Comparison of ENCODE assay signal across 8 cellular contexts in the genomic region with DNA sequence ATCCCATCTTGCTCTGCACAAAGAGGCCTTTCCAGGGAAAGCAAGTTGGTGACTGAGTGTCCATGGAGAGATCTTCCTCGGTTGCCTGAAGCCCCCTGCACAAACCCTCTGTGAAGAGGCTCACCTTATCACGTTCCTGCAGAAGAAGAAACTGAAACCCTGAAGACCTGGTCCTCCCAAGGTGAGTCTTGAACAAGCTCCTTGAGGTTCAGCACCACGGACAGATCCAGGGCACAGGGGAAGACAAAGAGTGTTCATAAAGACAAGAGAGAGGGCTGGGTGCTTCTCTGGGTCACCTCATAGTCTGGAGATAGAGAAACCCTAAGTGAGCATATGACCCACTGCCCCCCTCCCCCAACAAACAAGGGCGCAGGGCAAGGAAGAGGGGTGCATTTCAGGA. TPM values are rescaled to one million over a fixed set of nuclear protein-coding genes. Genes with fewer than 3 reads are reported as not detected.
DNase-seq lines count a peak whose midpoint lies in the region; ATAC-seq and TF ChIP-seq lines count a peak whose summit lies in the region.

No MANE protein-coding gene starts in this region.

- H3K9ac ChIP-seq in MM.1S (ENCODE audit: low read length) = no peak overlapping the region

- no peaks in the 10 kb centered on the region for H3K9me3 ChIP-seq in MM.1S (replicated peaks; ENCODE audit: insufficient read depth, low read length)

- no peak for TF ChIP-seq CTCF in MM.1S (IDR thresholded peaks at IDR 0.05; ENCODE audit: low read length)
- no peak for TF ChIP-seq CTCF in kidney epithelial cell (IDR thresholded peaks at IDR 0.05; ENCODE audit: insufficient read depth, low read length, poor library complexity, severe bottlenecking)

- DNase-seq in ELF-1 (ENCODE audit: low read depth, low spot score) = peak; percentile 46
- peak; percentile 78 for DNase-seq in MM.1S
- DNase-seq in activated T-helper 9 cell treated with anti-CD3 and anti-CD28 coated beads, Interleukin-2, amount 50 U/mL, for 16 hours (ENCODE audit: low read depth) = peak; percentile 6
- peak; percentile 18 for DNase-seq in kidney epithelial cell (ENCODE audit: low read depth)
- DNase-seq in nucleus accumbens (lab: John Stamatoyannopoulos, UW) = no peak

- H3K27ac ChIP-seq in MM.1S (ENCODE audit: low read length) = no peak overlapping the region

- no peak overlapping the region for H2AFZ ChIP-seq in MM.1S (ENCODE audit: low read length)

- no peaks in the 10 kb centered on the region for H3K79me2 ChIP-seq in MM.1S (ENCODE audit: low read length)

- H3F3A ChIP-seq in MM.1S (ENCODE audit: insufficient read depth, low read length) = no peaks in the 10 kb centered on the region

- ATAC-seq in HG02884 (IDR thresholded peaks at IDR 0.05; ENCODE audit: unreplicated experiment) (no peak), GM19035 (IDR thresholded peaks at IDR 0.05; ENCODE audit: unreplicated experiment) (no peak), GM19023 (IDR thresholded peaks at IDR 0.05; ENCODE audit: unreplicated experiment) (no peak)

- no peaks in the 10 kb centered on the region for H4K20me1 ChIP-seq in MM.1S (ENCODE audit: insufficient read depth, low read length)

- H3K36me3 ChIP-seq in MM.1S (replicated peaks; ENCODE audit: insufficient read depth, low read length) = no peaks in the 10 kb centered on the region
- no peaks in the 10 kb centered on the region for H3K36me3 ChIP-seq in kidney epithelial cell (ENCODE audit: control insufficient read depth, insufficient read depth, low read length)

- H3K4me1 ChIP-seq in MM.1S (ENCODE audit: low read length) = no peaks in the 10 kb centered on the region

- H3K9me2 ChIP-seq in MM.1S (replicated peaks; ENCODE audit: insufficient read depth, low read length) = no peaks in the 10 kb centered on the region

- peaks cover 24% of the 10 kb centered on the region for H3K27me3 ChIP-seq in MM.1S (replicated peaks; ENCODE audit: insufficient read depth, low read length)
- peaks cover 7% of the 10 kb centered on the region for H3K27me3 ChIP-seq in kidney epithelial cell (ENCODE audit: control insufficient read depth, insufficient read depth, low read length)

- no peak overlapping the region for H3K4me2 ChIP-seq in MM.1S (ENCODE audit: low read depth, low read length)

- no peak overlapping the region for H3K4me3 ChIP-seq in MM.1S (ENCODE audit: low read length)
- H3K4me3 ChIP-seq in kidney epithelial cell (ENCODE audit: low read depth, low read length) = no peak overlapping the region

RNA-seq across cellular contexts. Expression of gene TBC1D21, which starts 21.7 kb away (rescaled TPM):
- total RNA-seq in kidney epithelial cell = not detected in 2 replicates

Comparison
In these comparisons a context has a peak if more than half of its experiments do, and no peak if none do; other contexts are left out.
1. DNase-seq: peak in ELF-1 (single experiment), MM.1S (single experiment), activated T-helper 9 cell treated with anti-CD3 and anti-CD28 coated beads, Interleukin-2, amount 50 U/mL, for 16 hours (single experiment) and kidney epithelial cell (single experiment); none in nucleus accumbens (0 of 56).